In the genomic region with DNA sequence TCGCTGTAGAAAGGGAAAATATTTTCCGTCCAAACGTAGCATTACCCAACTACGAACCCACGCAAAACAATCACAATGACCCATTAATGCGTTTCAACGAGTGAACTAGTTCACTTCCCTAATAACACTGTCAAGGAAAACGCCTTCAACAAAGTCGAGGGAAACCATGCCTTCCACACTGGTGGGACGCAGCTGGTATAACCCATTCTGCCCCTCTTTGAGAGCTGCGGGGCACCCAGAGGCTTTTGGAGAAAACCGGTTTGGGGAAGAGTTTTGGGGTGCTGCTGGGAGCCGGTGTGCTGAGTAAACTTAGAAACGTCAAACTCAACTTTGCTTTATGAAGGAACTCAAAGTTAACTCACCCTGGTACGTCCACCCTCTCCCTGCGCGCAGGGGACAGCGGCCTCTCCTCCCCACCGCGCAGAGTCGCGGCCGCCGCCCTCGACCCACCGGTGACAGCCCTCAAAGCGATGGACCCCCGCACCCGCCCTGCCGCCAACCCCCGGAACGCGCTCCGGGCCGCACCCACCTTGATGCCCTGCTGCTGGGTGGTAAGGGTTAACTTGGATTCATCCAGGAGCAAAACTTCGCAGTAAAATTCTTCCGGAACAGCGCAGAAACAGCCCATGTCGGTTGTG, we compare ENCODE assay signal across 8 cellular contexts. TPM values are rescaled to one million over a fixed set of nuclear protein-coding genes. Genes with fewer than 3 reads are reported as not detected.
DNase-seq lines count a peak whose midpoint lies in the region; ATAC-seq and TF ChIP-seq lines count a peak whose summit lies in the region.

No MANE protein-coding gene starts in this region.

- peaks cover 13% of the 10 kb centered on the region for H3K4me1 Mint-ChIP-seq in activated naive CD4-positive, alpha-beta T cell treated with anti-CD3 and anti-CD28 coated beads, Interleukin-2, amount 10 ng/mL, durations not matched to agents 7 days and 5 days
- H3K4me1 Mint-ChIP-seq in activated naive CD8-positive, alpha-beta T cell treated with anti-CD3 and anti-CD28 coated beads for 36 hours, result peaks cover 6% of the 10 kb centered on the region

- no peak overlapping the region for H3K9ac ChIP-seq in iPS-15b (ENCODE audit: low read depth, low read length)

- ATAC-seq in GM21526 (IDR thresholded peaks at IDR 0.05; ENCODE audit: low FRiP score, unreplicated experiment), result no peak
- no peak for ATAC-seq in HG02840 (IDR thresholded peaks at IDR 0.05; ENCODE audit: low FRiP score, unreplicated experiment)

- H3K4me3 ChIP-seq in iPS-15b (ENCODE audit: low read depth, low read length) (peak overlapping the region; percentile 92), spleen (peak overlapping the region; percentile 60 to 97 (median 82))

- H3K9me3 Mint-ChIP-seq in activated naive CD4-positive, alpha-beta T cell treated with anti-CD3 and anti-CD28 coated beads, Interleukin-2, amount 10 ng/mL, durations not matched to agents 7 days and 5 days, result no peaks in the 10 kb centered on the region
- peaks cover 2% of the 10 kb centered on the region for H3K9me3 Mint-ChIP-seq in activated naive CD8-positive, alpha-beta T cell treated with anti-CD3 and anti-CD28 coated beads for 36 hours

- DNase-seq in activated naive CD4-positive, alpha-beta T cell treated with anti-CD3 and anti-CD28 coated beads, Interleukin-2, amount 10 ng/mL, durations not matched to agents 7 days and 5 days, result no peak
- DNase-seq in activated naive CD4-positive, alpha-beta T cell treated with anti-CD3 and anti-CD28 coated beads, Interleukin-2, amount 50 U/mL, for 16 hours, result no peak
- DNase-seq in activated naive CD8-positive, alpha-beta T cell treated with anti-CD3 and anti-CD28 coated beads for 36 hours, result no peak
- DNase-seq in spleen (no peak), HCEC 1CT (no peak)

- peaks cover 48% of the 10 kb centered on the region for H3K27me3 ChIP-seq in iPS-15b (ENCODE audit: control insufficient read depth, insufficient read depth, low read length)
- H3K27me3 ChIP-seq in spleen (replicated peaks in 1 of 7), result peaks cover 0 to 71% (median 20%) of the 10 kb centered on the region in 7 donors

- TF ChIP-seq POLR2A in spleen (IDR thresholded peaks at IDR 0.05), result no peak

- CTCF ChIA-PET in activated naive CD4-positive, alpha-beta T cell treated with anti-CD3 and anti-CD28 coated beads, Interleukin-2, amount 10 ng/mL, durations not matched to agents 7 days and 5 days (lab: Charles Lee), result interaction anchor here (0.6 to 1.4 kb wide), 2 partner anchors 243 to 513 kb away, joined by 3 to 4 read pairs; no protein-coding TSS in a partner anchor

- H3K36me3 ChIP-seq in iPS-15b (ENCODE audit: control insufficient read depth, insufficient read depth, low read length) (no peaks in the 10 kb centered on the region), spleen (no peaks in the 10 kb centered on the region)

- TF ChIP-seq CTCF in spleen (IDR thresholded peaks at IDR 0.05 in 8 of 11, conservative IDR thresholded peaks at IDR 0.05 in 3 of 11), result no peak

- H3K36me3 Mint-ChIP-seq in activated naive CD4-positive, alpha-beta T cell treated with anti-CD3 and anti-CD28 coated beads, Interleukin-2, amount 10 ng/mL, durations not matched to agents 7 days and 5 days, result no peaks in the 10 kb centered on the region
- peaks cover 2% of the 10 kb centered on the region for H3K36me3 Mint-ChIP-seq in activated naive CD8-positive, alpha-beta T cell treated with anti-CD3 and anti-CD28 coated beads for 36 hours

- 1 to 6% (median 3%) methylated on average over 15 to 39 of the region's 39 CpGs for WGBS in spleen, 5 donors

- peaks cover 60% of the 10 kb centered on the region for H3K27me3 Mint-ChIP-seq in activated naive CD4-positive, alpha-beta T cell treated with anti-CD3 and anti-CD28 coated beads, Interleukin-2, amount 10 ng/mL, durations not matched to agents 7 days and 5 days
- H3K27me3 Mint-ChIP-seq in activated naive CD8-positive, alpha-beta T cell treated with anti-CD3 and anti-CD28 coated beads for 36 hours, result peaks cover 78% of the 10 kb centered on the region

- peak overlapping the region; percentile 1 for H3K27ac Mint-ChIP-seq in activated naive CD4-positive, alpha-beta T cell treated with anti-CD3 and anti-CD28 coated beads, Interleukin-2, amount 10 ng/mL, durations not matched to agents 7 days and 5 days
- H3K27ac Mint-ChIP-seq in activated naive CD8-positive, alpha-beta T cell treated with anti-CD3 and anti-CD28 coated beads for 36 hours, result no peak overlapping the region

- H3K4me1 ChIP-seq in iPS-15b (ENCODE audit: control insufficient read depth, insufficient read depth, low read length) (peaks cover 6% of the 10 kb centered on the region), spleen (peaks cover 0 to 47% (median 29%) of the 10 kb centered on the region in 6 donors)

- peak overlapping the region; percentile 56 for H3K4me3 Mint-ChIP-seq in activated naive CD4-positive, alpha-beta T cell treated with anti-CD3 and anti-CD28 coated beads, Interleukin-2, amount 10 ng/mL, durations not matched to agents 7 days and 5 days
- H3K4me3 Mint-ChIP-seq in activated naive CD8-positive, alpha-beta T cell treated with anti-CD3 and anti-CD28 coated beads for 36 hours, result peak overlapping the region; percentile 67

- peak overlapping the region; percentile 48 to 88 (median 83) for H3K27ac ChIP-seq in spleen

- H3K9me3 ChIP-seq in iPS-15b (ENCODE audit: control insufficient read depth, insufficient read depth, low read length) (no peaks in the 10 kb centered on the region), spleen (no peaks in the 10 kb centered on the region)

- intact Hi-C loops in spleen (cut with DNase I; ENCODE audit: low total_unique reads), result no loop called here

RNA-seq across cellular contexts. Expression of a gene that starts 0.5 kb away (rescaled TPM):
- under 1 TPM in 1 of 2 experiments, not detected in 1; 0.06 TPM for total RNA-seq in activated naive CD8-positive, alpha-beta T cell treated with anti-CD3 and anti-CD28 coated beads for 36 hours
- 10 to 100 TPM; 11.1 to 28.1 (median 15.6) TPM for total RNA-seq in spleen
- 1 to 10 TPM; 1.4 to 4.2 (median 2.0) TPM for polyA plus RNA-seq in spleen

Comparison
In these comparisons a context has a peak if more than half of its experiments do, and no peak if none do; other contexts are left out.
1. RNA of a gene that starts 0.5 kb away (total RNA-seq): 11.1 to 28.1 TPM in spleen; 0.06 TPM in activated naive CD8-positive, alpha-beta T cell treated with anti-CD3 and anti-CD28 coated beads for 36 hours; every median in the first group is over 10 times any median in the second.